In genomic region chr1:8876099-8876496, GRCh38 we compare ENCODE assay signal across 8 cellular contexts. TPM values are rescaled to one million over a fixed set of nuclear protein-coding genes. Genes with fewer than 3 reads are reported as not detected.
DNase-seq lines count a peak whose midpoint lies in the region; ATAC-seq, FAIRE-seq and TF ChIP-seq lines count a peak whose summit lies in the region.

No MANE protein-coding gene starts in this region.

- peaks cover 50 to 51% of the 10 kb centered on the region in 2 donors for H3K4me1 ChIP-seq in naive thymus-derived CD4-positive, alpha-beta T cell (ENCODE audit: control insufficient read depth in 2 of 2, insufficient read depth in 2 of 2, low read length in 2 of 2)

- no peaks in the 10 kb centered on the region for H3K27me3 Mint-ChIP-seq in CD14-positive monocyte (ENCODE audit: low read depth in 3 of 3)
- peaks cover 0 to 3% (median 0%) of the 10 kb centered on the region in 5 donors for H3K27me3 Mint-ChIP-seq in naive thymus-derived CD4-positive, alpha-beta T cell

- no peak for ATAC-seq in naive thymus-derived CD4-positive, alpha-beta T cell
- ATAC-seq in GM21717 (IDR thresholded peaks at IDR 0.05; ENCODE audit: unreplicated experiment): no peak
- no peak for ATAC-seq in HG03378 (IDR thresholded peaks at IDR 0.05; ENCODE audit: unreplicated experiment)

- H3K27ac ChIP-seq in KOPT-K1 (ENCODE audit: low read depth, low read length, poor library complexity, severe bottlenecking): peak overlapping the region; percentile 98
- H3K27ac ChIP-seq in naive thymus-derived CD4-positive, alpha-beta T cell (ENCODE audit: low read depth, low read length): peak overlapping the region; percentile 90

- intact Hi-C loops in CD14-positive monocyte (cut with micrococcal nuclease): no loop called here
- intact Hi-C loops in naive thymus-derived CD4-positive, alpha-beta T cell (cut with micrococcal nuclease): loop anchor here (5.0 to 10.0 kb wide), 6 partner anchors 41 to 949 kb away; partner anchors contain the start of gene CLSTN1 (in 1 of the 2)

- DNase-seq in CD14-positive monocyte (ENCODE audit: low spot score): no peak
- no peak for DNase-seq in bronchial epithelial cell (ENCODE audit: low read depth)
- no peak for DNase-seq in naive thymus-derived CD4-positive, alpha-beta T cell
- DNase-seq in stimulated activated CD4-positive, alpha-beta T cell treated with anti-CD3 and anti-CD28 coated beads, Interleukin-4, amount 100 ng/mL, for 4 hours: no peak
- DNase-seq in NCI-H82 (lab: John Stamatoyannopoulos, UW): no peak

- FAIRE-seq in bronchial epithelial cell (lab: Jason Lieb, UNC): no peak

- H3K4me3 Mint-ChIP-seq in CD14-positive monocyte: peak overlapping the region; percentile 90 to 93
- H3K4me3 Mint-ChIP-seq in naive thymus-derived CD4-positive, alpha-beta T cell: peak overlapping the region; percentile 85 to 99 (median 92)

- H3K27me3 ChIP-seq in bronchial epithelial cell (ENCODE audit: control insufficient read depth, insufficient read depth, low read length): no peaks in the 10 kb centered on the region
- H3K27me3 ChIP-seq in naive thymus-derived CD4-positive, alpha-beta T cell (ENCODE audit: control insufficient read depth in 2 of 2, insufficient read depth in 2 of 2, low read length in 2 of 2): no peaks in the 10 kb centered on the region

- H3K9me3 ChIP-seq in KOPT-K1 (ENCODE audit: insufficient read depth, low read length, poor library complexity, severe bottlenecking): no peaks in the 10 kb centered on the region
- H3K9me3 ChIP-seq in naive thymus-derived CD4-positive, alpha-beta T cell (ENCODE audit: control insufficient read depth in 2 of 3, low read length in 3 of 3): no peaks in the 10 kb centered on the region

- peaks cover 72% of the 10 kb centered on the region for H3K4me1 Mint-ChIP-seq in CD14-positive monocyte
- H3K4me1 Mint-ChIP-seq in naive thymus-derived CD4-positive, alpha-beta T cell: peaks cover 36 to 69% (median 64%) of the 10 kb centered on the region in 7 donors

- peaks cover 71% of the 10 kb centered on the region for H3K36me3 ChIP-seq in KOPT-K1 (ENCODE audit: insufficient read depth, low read length)
- H3K36me3 ChIP-seq in bronchial epithelial cell (ENCODE audit: control insufficient read depth, insufficient read depth, low read length): peaks cover 27% of the 10 kb centered on the region
- H3K36me3 ChIP-seq in naive thymus-derived CD4-positive, alpha-beta T cell (ENCODE audit: control insufficient read depth in 2 of 3, insufficient read depth in 3 of 3, low read length in 3 of 3): peaks cover 20 to 37% (median 25%) of the 10 kb centered on the region in 3 experiments

- no peaks in the 10 kb centered on the region for H3K9me3 Mint-ChIP-seq in CD14-positive monocyte
- peaks cover 0 to 2% (median 0%) of the 10 kb centered on the region in 11 donors for H3K9me3 Mint-ChIP-seq in naive thymus-derived CD4-positive, alpha-beta T cell

- POLR2A ChIA-PET in naive thymus-derived CD4-positive, alpha-beta T cell (lab: Charles Lee): interaction anchor here (0.7 kb wide), 1 partner anchor 1336 kb away, joined by 3 read pairs; no protein-coding TSS in a partner anchor

- CTCF ChIA-PET in naive thymus-derived CD4-positive, alpha-beta T cell (lab: Charles Lee): no interaction called here

- peak overlapping the region; percentile 97 to 99 (median 99) for H3K27ac Mint-ChIP-seq in CD14-positive monocyte
- H3K27ac Mint-ChIP-seq in naive thymus-derived CD4-positive, alpha-beta T cell: peak overlapping the region; percentile 73 to 99 (median 95)

- H3K36me3 Mint-ChIP-seq in CD14-positive monocyte: peaks cover 43 to 52% of the 10 kb centered on the region in 2 donors
- peaks cover 3 to 68% (median 19%) of the 10 kb centered on the region in 5 donors for H3K36me3 Mint-ChIP-seq in naive thymus-derived CD4-positive, alpha-beta T cell

- H3K4me3 ChIP-seq in bronchial epithelial cell (ENCODE audit: low read depth, low read length): peak overlapping the region; percentile 95
- H3K4me3 ChIP-seq in naive thymus-derived CD4-positive, alpha-beta T cell (ENCODE audit: low read length): peak overlapping the region; percentile 94

- TF ChIP-seq CTCF in CD14-positive monocyte (IDR thresholded peaks at IDR 0.05) (no peak), bronchial epithelial cell (IDR thresholded peaks at IDR 0.05; ENCODE audit: insufficient read depth, low read length, severe bottlenecking) (no peak)

RNA-seq across cellular contexts. Expression of gene ENO1, which starts 2.4 kb away (rescaled TPM):
- polyA plus RNA-seq in CD14-positive monocyte: 1,000 to 10,000 TPM; 1,458 to 1,573 TPM
- total RNA-seq in bronchial epithelial cell: 981 and 1,539 TPM in 2 replicates
- total RNA-seq in naive thymus-derived CD4-positive, alpha-beta T cell: 1,000 to 10,000 TPM in 1 of 5 experiments, 100 to 1,000 TPM in 4; 198 to 3,569 (median 264) TPM
- 1,000 to 10,000 TPM in 1 of 2 donors, 100 to 1,000 TPM in 1; 944 to 1,140 TPM for polyA plus RNA-seq in naive thymus-derived CD4-positive, alpha-beta T cell

RNA-seq across cellular contexts. Expression of gene RERE, which starts 58.7 kb away (rescaled TPM):
- polyA plus RNA-seq in CD14-positive monocyte: 1 to 10 TPM; 1.2 to 3.8 TPM
- 19.2 and 22.7 TPM in 2 replicates for total RNA-seq in bronchial epithelial cell
- total RNA-seq in naive thymus-derived CD4-positive, alpha-beta T cell: 100 to 1,000 TPM in 4 of 5 experiments, 10 to 100 TPM in 1; 75.6 to 114 (median 107) TPM
- 1 to 10 TPM; 7.3 to 9.1 TPM for polyA plus RNA-seq in naive thymus-derived CD4-positive, alpha-beta T cell

Comparison
In these comparisons a context has a peak if more than half of its experiments do, and no peak if none do; other contexts are left out.
1. intact Hi-C loops: an anchor here in naive thymus-derived CD4-positive, alpha-beta T cell (5.0 to 10.0 kb wide); none called in CD14-positive monocyte.